ENCODE assay signal across 9 cellular contexts in genomic region chr1:148389027-148389339, GRCh38.
DNase-seq lines count a peak whose midpoint lies in the region; ATAC-seq, FAIRE-seq and TF ChIP-seq lines count a peak whose summit lies in the region.
"Had no signal": no experiment of that assay in that cellular context is flagged by ENCODE, and none has a peak within 500 bp of the region (broad histone marks: within the 10 kb centered on the region; RNA-seq: fewer than 3 reads in every experiment).

No MANE protein-coding gene starts in this region.

- peaks cover 0 to 2% (median 0%) of the 10 kb centered on the region in 8 donors for H3K9me3 Mint-ChIP-seq in CD4-positive, alpha-beta memory T cell

- no peaks in the 10 kb centered on the region for H3K27me3 Mint-ChIP-seq in CD4-positive, alpha-beta memory T cell

- CTCF ChIA-PET in CD4-positive, alpha-beta memory T cell (lab: Charles Lee; ENCODE audit: partially characterized antibody) = interaction anchor here (1.1 to 1.4 kb wide), 2 partner anchors 16 to 17 kb away, joined by 4 to 8 read pairs; no protein-coding TSS in a partner anchor
- CTCF ChIA-PET in Panc1 (lab: Charles Lee) = no interaction called here

- ATAC-seq in Panc1 (no peak), HG03159 (IDR thresholded peaks at IDR 0.05; ENCODE audit: unreplicated experiment) (no peak)

- no peaks in the 10 kb centered on the region for H3K36me3 ChIP-seq in CD4-positive, alpha-beta memory T cell (ENCODE audit: insufficient read depth, low read length)
- H3K36me3 ChIP-seq in Panc1 (ENCODE audit: control insufficient read depth, insufficient read depth, low read length) (no peaks in the 10 kb centered on the region), ovary (no peaks in the 10 kb centered on the region)

- intact Hi-C loops in CD4-positive, alpha-beta memory T cell (cut with micrococcal nuclease) = loop anchor here (1.0 to 2.0 kb wide), 2 partner anchors 13 to 16 kb away; no protein-coding TSS in a partner anchor
- intact Hi-C loops in Panc1 (cut with micrococcal nuclease; ENCODE audit: unreplicated experiment) (no loop called here), ovary (cut with DNase I) (no loop called here)

- TF ChIP-seq POLR2A in ovary (IDR thresholded peaks at IDR 0.05) (no peak), GM12891 (IDR thresholded peaks at IDR 0.05; ENCODE audit: low read depth, low read length) (no peak)

- H3K4me1 ChIP-seq in CD4-positive, alpha-beta memory T cell (ENCODE audit: insufficient read depth, low read length) = peaks cover 27% of the 10 kb centered on the region
- H3K4me1 ChIP-seq in Panc1 (ENCODE audit: control insufficient read depth, insufficient read depth, low read length) (peaks cover 11% of the 10 kb centered on the region), ovary (ENCODE audit: insufficient read depth) (no peaks in the 10 kb centered on the region)

- peak overlapping the region; percentile 80 for H3K27ac ChIP-seq in CD4-positive, alpha-beta memory T cell (ENCODE audit: low read depth, low read length)
- H3K27ac ChIP-seq in Panc1 (ENCODE audit: low read length) = peak overlapping the region; percentile 82
- H3K27ac ChIP-seq in epithelial cell of prostate = peak overlapping the region; percentile 93
- H3K27ac ChIP-seq in ovary = peak overlapping the region in 1 of 2 donors; percentile 92

- H3K36me3 Mint-ChIP-seq in CD4-positive, alpha-beta memory T cell = peaks cover 0 to 4% of the 10 kb centered on the region in 2 donors

- H3K4me1 Mint-ChIP-seq in CD4-positive, alpha-beta memory T cell = peaks cover 24 to 46% (median 30%) of the 10 kb centered on the region in 4 donors

- peak overlapping the region; percentile 92 to 99 (median 96) for H3K4me3 Mint-ChIP-seq in CD4-positive, alpha-beta memory T cell

- no peak for TF ChIP-seq EP300 in ovary (IDR thresholded peaks at IDR 0.05)

- 4 to 12% (median 8%) methylated on average over 6 of the region's 6 CpGs for WGBS in ovary, 3 donors

- no TSS peak for BruUV-seq in Panc1 (replicated peaks; lab: Mats Ljungman, UMichigan)

- TF ChIP-seq CTCF in Panc1 (IDR thresholded peaks at IDR 0.05) = no peak
- no peak for TF ChIP-seq CTCF in ovary (IDR thresholded peaks at IDR 0.05)

- no peaks in the 10 kb centered on the region for H3K27me3 ChIP-seq in CD4-positive, alpha-beta memory T cell (ENCODE audit: insufficient read depth, low read length)
- H3K27me3 ChIP-seq in Panc1 (ENCODE audit: control insufficient read depth, insufficient read depth, low read length) = no peaks in the 10 kb centered on the region
- no peaks in the 10 kb centered on the region for H3K27me3 ChIP-seq in ovary

- no peaks in the 10 kb centered on the region for H3K9me3 ChIP-seq in CD4-positive, alpha-beta memory T cell (ENCODE audit: control insufficient read depth in 1 of 2, low read length in 2 of 2)
- H3K9me3 ChIP-seq in Panc1 (ENCODE audit: control insufficient read depth, insufficient read depth, low read depth, low read length) (no peaks in the 10 kb centered on the region), ovary (no peaks in the 10 kb centered on the region)

- DNase-seq in CD4-positive, alpha-beta memory T cell = no peak
- DNase-seq in Panc1 (ENCODE audit: low read depth, low spot score) (no peak), epithelial cell of prostate (ENCODE audit: low read depth, low spot score) (no peak), ovary (no peak), GM12891 (ENCODE audit: insufficient read length, low spot score) (no peak), D341Med (ENCODE audit: low spot score) (no peak)
- DNase-seq in stimulated activated CD4-positive, alpha-beta T cell treated with anti-CD3 and anti-CD28 coated beads, Interleukin-4, amount 100 ng/mL, for 24 hours = no peak
- DNase-seq: NCI-H1092 treated with DMSO at 0.1 percent for 48 hours had no signal

- H3K27ac Mint-ChIP-seq in CD4-positive, alpha-beta memory T cell = peak overlapping the region; percentile 98 to 100 (median 100)

- in situ Hi-C loops in Panc1 (cut with HindIII; ENCODE audit: low pct_unique_long_range_greater_than_20kb, low sequenced_read_pairs) = no loop called here

- POLR2A ChIA-PET in CD4-positive, alpha-beta memory T cell (lab: Charles Lee; ENCODE audit: partially characterized antibody) = interaction anchor here (1.0 to 4.5 kb wide), 5 partner anchors 13 to 134 kb away, joined by 3 to 98 read pairs (median 6); no protein-coding TSS in a partner anchor
- POLR2A ChIA-PET in Panc1 (lab: Charles Lee) = interaction anchor here (0.6 to 1.6 kb wide), 10 partner anchors 10 to 134 kb away, joined by 3 to 12 read pairs (median 4); no protein-coding TSS in a partner anchor

- no peak for FAIRE-seq in GM12891 (lab: Jason Lieb, UNC)

- peak overlapping the region; percentile 52 to 67 for H3K4me3 ChIP-seq in CD4-positive, alpha-beta memory T cell (ENCODE audit: low read length in 2 of 2)
- peak overlapping the region; percentile 52 to 67 for H3K4me3 ChIP-seq in Panc1 (ENCODE audit: low read depth in 2 of 2, low read length in 2 of 2)
- peak overlapping the region; percentile 50 for H3K4me3 ChIP-seq in ovary

TF ChIP-seq in GM12891, 5 proteins besides CTCF, POLR2A, EP300 and RAD21:
- TF ChIP-seq PAX5 (IDR thresholded peaks at IDR 0.05; ENCODE audit: insufficient read depth, low read length, severe bottlenecking) (no peak), POU2F2 (IDR thresholded peaks at IDR 0.05; ENCODE audit: low read depth, low read length) (no peak), POLR2AphosphoS5 (IDR thresholded peaks at IDR 0.05; ENCODE audit: low read depth, low read length) (no peak), SPI1 (IDR thresholded peaks at IDR 0.05; ENCODE audit: low read depth, low read length) (no peak), TAF1 (IDR thresholded peaks at IDR 0.05; ENCODE audit: low read depth, low read length) (no peak)
